In the genomic region with DNA sequence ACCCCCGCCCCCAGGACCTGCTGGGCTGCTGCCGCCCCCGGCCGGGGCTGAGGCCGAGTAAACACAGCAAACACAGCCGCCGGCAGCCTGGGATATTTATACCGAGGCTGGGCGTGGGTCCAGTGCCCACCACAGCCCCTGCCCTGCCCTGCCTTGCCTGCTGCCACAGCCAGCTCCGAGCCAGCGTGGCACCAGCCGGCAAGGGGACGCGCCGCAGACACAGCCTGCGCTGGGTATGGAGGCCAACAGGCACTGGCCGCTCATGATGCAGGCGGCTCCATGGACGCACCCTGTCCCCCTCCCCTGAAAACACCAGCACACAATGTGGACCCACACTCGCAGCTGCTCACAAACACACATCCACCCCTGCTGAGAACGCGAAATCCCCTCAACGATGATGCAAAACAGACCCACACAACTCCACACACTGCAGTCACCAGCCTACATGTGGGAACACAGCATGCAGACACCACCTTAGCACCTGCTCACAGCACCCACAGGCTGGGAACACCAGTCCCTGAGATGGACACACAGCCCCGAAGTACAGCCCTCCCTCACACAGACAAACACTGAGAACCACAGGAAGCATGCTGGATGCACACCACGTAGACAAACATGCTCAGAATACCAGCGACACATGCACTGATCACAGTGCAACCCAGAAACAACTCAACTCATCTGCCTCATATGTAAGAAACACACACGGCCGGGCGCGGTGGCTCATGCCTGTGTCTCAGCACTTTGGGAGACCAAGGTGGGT, we compare ENCODE assay signal across 8 cellular contexts. TPM values are rescaled to one million over a fixed set of nuclear protein-coding genes. Genes with fewer than 3 reads are reported as not detected.
DNase-seq lines count a peak whose midpoint lies in the region; TF ChIP-seq lines count a peak whose summit lies in the region.

No MANE protein-coding gene starts in this region.

- peaks cover 80% of the 10 kb centered on the region for H3K4me1 Mint-ChIP-seq in osteocyte (ENCODE audit: unreplicated experiment)

- H3K4me3 Mint-ChIP-seq in osteocyte (ENCODE audit: unreplicated experiment) = peak overlapping the region; percentile 63

- peak overlapping the region; percentile 100 for H3K27ac Mint-ChIP-seq in osteocyte (ENCODE audit: unreplicated experiment)

- no peak for TF ChIP-seq CTCF in VCaP (conservative IDR thresholded peaks at IDR 0.05)
- no peak for TF ChIP-seq CTCF in fibroblast of pulmonary artery (IDR thresholded peaks at IDR 0.05; ENCODE audit: low read length, missing control alignments)
- no peak for TF ChIP-seq CTCF in osteocyte (IDR thresholded peaks at IDR 0.05)

- H3K9me3 Mint-ChIP-seq in osteocyte (ENCODE audit: unreplicated experiment) = no peaks in the 10 kb centered on the region

- H3K27ac ChIP-seq in VCaP = peak overlapping the region; percentile 86

- H3K4me3 ChIP-seq in fibroblast of pulmonary artery (replicated peaks; ENCODE audit: low read depth, low read length) = peak overlapping the region; percentile 6

- DNase-seq in activated naive CD4-positive, alpha-beta T cell treated with Interleukin-2 at 50 U/mL for 16 hours = peak; percentile 28
- DNase-seq in activated naive CD4-positive, alpha-beta T cell treated with anti-CD3 and anti-CD28 coated beads, Interleukin-2, amount 50 U/mL, for 16 hours = no peak
- peak; percentile 62 for DNase-seq in fibroblast of pulmonary artery (ENCODE audit: low read depth)
- DNase-seq in osteocyte (ENCODE audit: extremely low spot score, unreplicated experiment) = peak; percentile 89
- no peak for DNase-seq in HT-29 (ENCODE audit: low spot score)
- DNase-seq in D341Med (ENCODE audit: low spot score) = no peak
- no peak for DNase-seq in AML-193 (lab: John Stamatoyannopoulos, UW)

- H3K27me3 Mint-ChIP-seq in osteocyte (ENCODE audit: unreplicated experiment) = no peaks in the 10 kb centered on the region

- peaks cover 11% of the 10 kb centered on the region for H3K36me3 Mint-ChIP-seq in osteocyte (ENCODE audit: unreplicated experiment)

RNA-seq across cellular contexts. Expression of gene CCDC97, which starts 16.2 kb away (rescaled TPM):
- 34.4 and 35.9 TPM in 2 replicates for total RNA-seq in osteocyte
- total RNA-seq in HT-29 (2014; rRNA removed; shearing (Covaris generic)) = 34.5 and 39.5 TPM in 2 replicates

RNA-seq across cellular contexts. Expression of gene TGFB1, which starts 27.6 kb away (rescaled TPM):
- total RNA-seq in osteocyte = 244 and 255 TPM in 2 replicates
- total RNA-seq in HT-29 (2014; rRNA removed; shearing (Covaris generic)) = 2.5 and 2.6 TPM in 2 replicates

RNA-seq across cellular contexts. Expression of gene B9D2, which starts 37.8 kb away (rescaled TPM):
- total RNA-seq in osteocyte = 4.6 and 5.5 TPM in 2 replicates
- 26.9 and 32.1 TPM in 2 replicates for total RNA-seq in HT-29 (2014; rRNA removed; shearing (Covaris generic))

RNA-seq across cellular contexts. Expression of gene TMEM91, which starts 50.2 kb away (rescaled TPM):
- total RNA-seq in osteocyte = 8.5 and 9.2 TPM in 2 replicates
- 10.2 and 11.0 TPM in 2 replicates for total RNA-seq in HT-29 (2014; rRNA removed; shearing (Covaris generic))

Comparison
In these comparisons a context has a peak if more than half of its experiments do, and no peak if none do; other contexts are left out.
1. DNase-seq: peak in activated naive CD4-positive, alpha-beta T cell treated with Interleukin-2 at 50 U/mL for 16 hours (single experiment), fibroblast of pulmonary artery (single experiment) and osteocyte (single experiment); none in activated naive CD4-positive, alpha-beta T cell treated with anti-CD3 and anti-CD28 coated beads, Interleukin-2, amount 50 U/mL, for 16 hours (single experiment), HT-29 (single experiment), D341Med (single experiment) and AML-193 (0 of 2).
2. RNA of gene TGFB1, which starts 27.6 kb away (total RNA-seq): 244 to 255 TPM in osteocyte; 2.5 to 2.6 TPM in HT-29; every median in the first group is over 10 times any median in the second.